In genomic region chr19:12847159-12848139, GRCh38 we compare ENCODE assay signal across 8 cellular contexts. TPM values are rescaled to one million over a fixed set of nuclear protein-coding genes. Genes with fewer than 3 reads are reported as not detected.
DNase-seq lines count a peak whose midpoint lies in the region; ATAC-seq and TF ChIP-seq lines count a peak whose summit lies in the region.

No MANE protein-coding gene starts in this region.

- POLR2A ChIA-PET in activated CD8-positive, alpha-beta T cell treated with anti-CD3 and anti-CD28 coated beads for 36 hours (lab: Charles Lee), result interaction anchor here (0.6 to 1.7 kb wide), 7 partner anchors 14 to 936 kb away, joined by 3 to 7 read pairs (median 3); partner anchors contain the start of genes FBXW9, JUNB, PRDX2 and RNASEH2A

- CTCF ChIA-PET in activated CD8-positive, alpha-beta T cell treated with anti-CD3 and anti-CD28 coated beads for 36 hours (lab: Charles Lee), result interaction anchor here (0.6 to 6.7 kb wide), 62 partner anchors 10 to 309 kb away, joined by 3 to 118 read pairs (median 5); partner anchors contain the start of genes DNASE2, GCDH, JUNB and MAN2B1

- intact Hi-C loops in activated CD8-positive, alpha-beta T cell treated with anti-CD3 and anti-CD28 coated beads for 36 hours (cut with micrococcal nuclease), result loop anchor here (5.0 kb wide), 1 partner anchor 85 kb away; no protein-coding TSS in a partner anchor
- intact Hi-C loops in lower lobe of right lung (cut with DNase I), result loop anchor here (10.0 kb wide), 1 partner anchor 83 kb away; no protein-coding TSS in a partner anchor

- H3K4me1 ChIP-seq in duodenal mucosa (ENCODE audit: control insufficient read depth in 1 of 2, insufficient read depth in 2 of 2, low read length in 2 of 2) (peaks cover 3 to 9% of the 10 kb centered on the region in 2 donors), lower lobe of right lung (peaks cover 7% of the 10 kb centered on the region)

- TF ChIP-seq CTCF in activated CD8-positive, alpha-beta T cell treated with anti-CD3 and anti-CD28 coated beads for 36 hours (IDR thresholded peaks at IDR 0.05), result peak; percentile 100
- peak; percentile 99 for TF ChIP-seq CTCF in lower lobe of right lung (IDR thresholded peaks at IDR 0.05)

- H3K9me3 ChIP-seq in duodenal mucosa (ENCODE audit: control insufficient read depth in 1 of 2, low read length in 2 of 2), result no peaks in the 10 kb centered on the region
- H3K9me3 ChIP-seq in lower lobe of right lung, result no peaks in the 10 kb centered on the region

- DNase-seq in DMS 273 treated with DMSO at 0.1 percent for 48 hours (lab: John Stamatoyannopoulos, UW) (peak; percentile 45), NCI-H82 treated with DMSO at 0.1 percent for 48 hours (lab: John Stamatoyannopoulos, UW; ENCODE audit: unreplicated experiment) (peak; percentile 55), lower lobe of right lung (peak; percentile 92)
- peak; percentile 91 for DNase-seq in activated CD8-positive, alpha-beta T cell treated with anti-CD3 and anti-CD28 coated beads for 36 hours
- peak; percentile 74 to 88 (median 84) for DNase-seq in stimulated activated CD4-positive, alpha-beta T cell treated with anti-CD3 and anti-CD28 coated beads, TNF-alpha, amount 100 ng/mL, for 48 hours (ENCODE audit: low read depth in 3 of 3)

- H3K27me3 ChIP-seq in duodenal mucosa (ENCODE audit: control insufficient read depth in 1 of 2, insufficient read depth in 2 of 2, low read length in 2 of 2) (peaks cover 13 to 22% of the 10 kb centered on the region in 2 donors), lower lobe of right lung (ENCODE audit: low read depth) (peaks cover 43% of the 10 kb centered on the region)

- H3K36me3 ChIP-seq in duodenal mucosa (ENCODE audit: control insufficient read depth in 1 of 2, insufficient read depth in 2 of 2, low read length in 2 of 2) (no peaks in the 10 kb centered on the region), lower lobe of right lung (no peaks in the 10 kb centered on the region)

- H3K27ac Mint-ChIP-seq in activated CD8-positive, alpha-beta T cell treated with anti-CD3 and anti-CD28 coated beads for 36 hours, result peak overlapping the region; percentile 63

- H3K4me3 Mint-ChIP-seq in activated CD8-positive, alpha-beta T cell treated with anti-CD3 and anti-CD28 coated beads for 36 hours, result peak overlapping the region; percentile 67

- peaks cover 25% of the 10 kb centered on the region for H3K27me3 Mint-ChIP-seq in activated CD8-positive, alpha-beta T cell treated with anti-CD3 and anti-CD28 coated beads for 36 hours

- H3K9ac ChIP-seq in duodenal mucosa (ENCODE audit: low read depth in 1 of 2, low read length in 2 of 2), result peak overlapping the region; percentile 20 to 60

- peak overlapping the region in 1 of 2 donors; percentile 54 for H3K4me3 ChIP-seq in duodenal mucosa (ENCODE audit: low read depth in 1 of 2, low read length in 2 of 2)
- peak overlapping the region; percentile 31 for H3K4me3 ChIP-seq in lower lobe of right lung

- ATAC-seq in HG02642 (IDR thresholded peaks at IDR 0.05; ENCODE audit: poor library complexity, unreplicated experiment), result peak; percentile 80
- peak; percentile 99 for ATAC-seq in activated CD8-positive, alpha-beta T cell treated with anti-CD3 and anti-CD28 coated beads for 36 hours
- peak; percentile 98 to 99 for ATAC-seq in lower lobe of right lung
- no peak for ATAC-seq in HG03571 (IDR thresholded peaks at IDR 0.05; ENCODE audit: unreplicated experiment)

- H3K27ac ChIP-seq in duodenal mucosa (ENCODE audit: low read depth, low read length), result no peak overlapping the region
- no peak overlapping the region for H3K27ac ChIP-seq in lower lobe of right lung

- H3K36me3 Mint-ChIP-seq in activated CD8-positive, alpha-beta T cell treated with anti-CD3 and anti-CD28 coated beads for 36 hours (ENCODE audit: low read depth), result no peaks in the 10 kb centered on the region

- H3K4me1 Mint-ChIP-seq in activated CD8-positive, alpha-beta T cell treated with anti-CD3 and anti-CD28 coated beads for 36 hours (ENCODE audit: low read depth), result peaks cover 3% of the 10 kb centered on the region

- H3K9me3 Mint-ChIP-seq in activated CD8-positive, alpha-beta T cell treated with anti-CD3 and anti-CD28 coated beads for 36 hours, result no peaks in the 10 kb centered on the region

RNA-seq across cellular contexts. Expression of gene MAST1, which starts 9.1 kb away (rescaled TPM):
- 1 to 10 TPM; 2.4 to 3.0 TPM for total RNA-seq in activated CD8-positive, alpha-beta T cell treated with anti-CD3 and anti-CD28 coated beads for 36 hours
- 0.15 TPM for total RNA-seq in lower lobe of right lung

RNA-seq across cellular contexts. Expression of gene RTBDN, which starts 13.1 kb away (rescaled TPM):
- not detected for total RNA-seq in activated CD8-positive, alpha-beta T cell treated with anti-CD3 and anti-CD28 coated beads for 36 hours
- total RNA-seq in lower lobe of right lung, result not detected

RNA-seq across cellular contexts. Expression of gene DNASE2, which starts 33.8 kb away (rescaled TPM):
- 10 to 100 TPM; 22.3 to 26.1 TPM for total RNA-seq in activated CD8-positive, alpha-beta T cell treated with anti-CD3 and anti-CD28 coated beads for 36 hours
- 101 TPM for total RNA-seq in lower lobe of right lung

RNA-seq across cellular contexts. Expression of gene KLF1, which starts 39.6 kb away (rescaled TPM):
- under 1 TPM; 0.32 to 0.38 TPM for total RNA-seq in activated CD8-positive, alpha-beta T cell treated with anti-CD3 and anti-CD28 coated beads for 36 hours
- 0.24 TPM for total RNA-seq in lower lobe of right lung

RNA-seq across cellular contexts. Expression of gene RNASEH2A, which starts 41.1 kb away (rescaled TPM):
- total RNA-seq in activated CD8-positive, alpha-beta T cell treated with anti-CD3 and anti-CD28 coated beads for 36 hours, result 10 to 100 TPM; 40.3 to 44.1 TPM
- total RNA-seq in lower lobe of right lung, result 10.9 TPM
